8 cellular contexts compared by ENCODE assay signal in genomic region chr14:35809597-35809996, GRCh38. TPM values are rescaled to one million over a fixed set of nuclear protein-coding genes. Genes with fewer than 3 reads are reported as not detected.
DNase-seq lines count a peak whose midpoint lies in the region; ATAC-seq and TF ChIP-seq lines count a peak whose summit lies in the region.

No MANE protein-coding gene starts in this region.

- H3K27me3 ChIP-seq in CD4-positive, alpha-beta T cell (ENCODE audit: control insufficient read depth, insufficient read depth, low read length) = no peaks in the 10 kb centered on the region
- H3K27me3 ChIP-seq in OCI-LY3 (ENCODE audit: low read depth, low read length) = no peaks in the 10 kb centered on the region
- H3K27me3 ChIP-seq in duodenal mucosa (ENCODE audit: control insufficient read depth in 1 of 2, insufficient read depth in 2 of 2, low read length in 2 of 2) = no peaks in the 10 kb centered on the region
- H3K27me3 ChIP-seq in ovary = no peaks in the 10 kb centered on the region

- H3K36me3 ChIP-seq in OCI-LY3 (replicated peaks; ENCODE audit: low read depth, low read length) = no peaks in the 10 kb centered on the region
- no peaks in the 10 kb centered on the region for H3K36me3 ChIP-seq in duodenal mucosa (ENCODE audit: control insufficient read depth in 1 of 2, insufficient read depth in 2 of 2, low read length in 2 of 2)
- no peaks in the 10 kb centered on the region for H3K36me3 ChIP-seq in ovary

- CTCF ChIA-PET in CD4-positive, alpha-beta T cell (lab: Charles Lee) = interaction anchor here (1.1 to 1.3 kb wide), 3 partner anchors 12 to 200 kb away, joined by 3 to 7 read pairs (median 6); partner anchors contain the start of gene BRMS1L
- CTCF ChIA-PET in GM10248 (lab: Yijun Ruan, JAX) = interaction anchor here (1.1 to 2.4 kb wide), 4 partner anchors 8 to 370 kb away, joined by 3 to 10 read pairs (median 8); partner anchors contain the start of gene BRMS1L

- H3K9me3 ChIP-seq in CD4-positive, alpha-beta T cell (ENCODE audit: control insufficient read depth, low read length) = no peaks in the 10 kb centered on the region
- H3K9me3 ChIP-seq in OCI-LY3 (ENCODE audit: insufficient read depth, low read length) (no peaks in the 10 kb centered on the region), duodenal mucosa (ENCODE audit: control insufficient read depth in 1 of 2, low read length in 2 of 2) (no peaks in the 10 kb centered on the region), ovary (no peaks in the 10 kb centered on the region)

- H3K4me1 Mint-ChIP-seq in CD4-positive, alpha-beta T cell (ENCODE audit: low read depth) = peaks cover 42% of the 10 kb centered on the region

- H3K4me1 ChIP-seq in OCI-LY3 (ENCODE audit: low read length) (peaks cover 9% of the 10 kb centered on the region), duodenal mucosa (ENCODE audit: control insufficient read depth in 1 of 2, insufficient read depth in 2 of 2, low read length in 2 of 2) (peaks cover 13 to 18% of the 10 kb centered on the region in 2 donors), ovary (ENCODE audit: insufficient read depth) (no peaks in the 10 kb centered on the region)

- intact Hi-C loops in CD4-positive, alpha-beta T cell (cut with DNase I, micrococcal nuclease) = loop anchor here (1.0 to 10.0 kb wide), 6 partner anchors 17 to 1275 kb away; partner anchors contain the start of genes BRMS1L (in 1 of the 2), EAPP (in 1 of the 2), NFKBIA (in 1 of the 2) and PPP2R3C (in 1 of the 2)
- intact Hi-C loops in ovary (cut with DNase I) = no loop called here

- no peak for ATAC-seq in CD4-positive, alpha-beta T cell (ENCODE audit: poor library complexity)
- ATAC-seq in HG03025 (IDR thresholded peaks at IDR 0.05; ENCODE audit: low FRiP score, unreplicated experiment) = no peak

- peaks cover 33% of the 10 kb centered on the region for H3K79me2 ChIP-seq in OCI-LY3 (ENCODE audit: low read length)

- peak overlapping the region; percentile 12 for H2AFZ ChIP-seq in OCI-LY3 (ENCODE audit: low read depth, low read length)

- no peak for DNase-seq in CD4-positive, alpha-beta T cell
- DNase-seq in ovary = no peak
- DNase-seq in GM10248 (ENCODE audit: extremely low spot score) = no peak
- DNase-seq in NCI-H774 (lab: John Stamatoyannopoulos, UW) = no peak
- DNase-seq in DMS153 treated with DMSO at 0.1 percent for 48 hours (lab: John Stamatoyannopoulos, UW; ENCODE audit: unreplicated experiment) = no peak

- H3K27ac Mint-ChIP-seq in CD4-positive, alpha-beta T cell = peak overlapping the region; percentile 88

- H3K9ac ChIP-seq in OCI-LY3 (ENCODE audit: low read length) = no peak overlapping the region
- H3K9ac ChIP-seq in duodenal mucosa (ENCODE audit: low read depth in 1 of 2, low read length in 2 of 2) = peak overlapping the region in 1 of 2 donors; percentile 81

- POLR2A ChIA-PET in CD4-positive, alpha-beta T cell (lab: Charles Lee) = interaction anchor here (1.0 to 4.0 kb wide), 3 partner anchors 8 to 511 kb away, joined by 4 to 42 read pairs (median 4); partner anchors contain the start of genes BRMS1L and MBIP
- POLR2A ChIA-PET in GM10248 (lab: Yijun Ruan, JAX) = interaction anchor here (1.0 to 1.1 kb wide), 2 partner anchors 9 to 16 kb away, joined by 3 to 4 read pairs; partner anchors contain the start of gene BRMS1L

- H3K9me3 Mint-ChIP-seq in CD4-positive, alpha-beta T cell = no peaks in the 10 kb centered on the region

- H3K4me2 ChIP-seq in OCI-LY3 (ENCODE audit: low read length) = peak overlapping the region; percentile 83

- H3K4me3 Mint-ChIP-seq in CD4-positive, alpha-beta T cell = peak overlapping the region; percentile 99

- H3K4me3 ChIP-seq in OCI-LY3 (ENCODE audit: low read length) = peak overlapping the region; percentile 92
- H3K4me3 ChIP-seq in duodenal mucosa (ENCODE audit: low read depth in 1 of 2, low read length in 2 of 2) = peak overlapping the region; percentile 83 to 87
- peak overlapping the region; percentile 85 for H3K4me3 ChIP-seq in ovary

- peak overlapping the region; percentile 75 for H3K27ac ChIP-seq in CD4-positive, alpha-beta T cell (ENCODE audit: low read depth, low read length)
- no peak overlapping the region for H3K27ac ChIP-seq in OCI-LY3 (ENCODE audit: low read length)
- peak overlapping the region; percentile 48 for H3K27ac ChIP-seq in duodenal mucosa (ENCODE audit: low read depth, low read length)
- peak overlapping the region in 1 of 2 donors; percentile 87 for H3K27ac ChIP-seq in ovary

- 15 to 27% (median 21%) methylated on average over 2 of the region's 2 CpGs for WGBS in ovary, 3 donors

- no peak for TF ChIP-seq CTCF in CD4-positive, alpha-beta T cell (IDR thresholded peaks at IDR 0.05)
- TF ChIP-seq CTCF in OCI-LY3 (IDR thresholded peaks at IDR 0.05; ENCODE audit: low read depth, low read length) (no peak), ovary (IDR thresholded peaks at IDR 0.05) (no peak), GM10248 (IDR thresholded peaks at IDR 0.05; ENCODE audit: control extremely low read depth, extremely low read depth, low read depth, missing control alignments) (no peak)

- H3K27me3 Mint-ChIP-seq in CD4-positive, alpha-beta T cell = no peaks in the 10 kb centered on the region

- no peak for TF ChIP-seq POLR2A in ovary (IDR thresholded peaks at IDR 0.05)

- no peaks in the 10 kb centered on the region for H4K20me1 ChIP-seq in OCI-LY3 (ENCODE audit: insufficient read depth, low read length)

- H3K36me3 Mint-ChIP-seq in CD4-positive, alpha-beta T cell (ENCODE audit: low read depth) = peaks cover 11% of the 10 kb centered on the region

- no peak for TF ChIP-seq EP300 in ovary (IDR thresholded peaks at IDR 0.05)

RNA-seq across cellular contexts. Expression of gene RALGAPA1, which starts 0.5 kb away (rescaled TPM):
- 10 to 100 TPM; 72.0 to 75.5 TPM for total RNA-seq in CD4-positive, alpha-beta T cell
- total RNA-seq in ovary = 10 to 100 TPM; 66.4 to 99.5 (median 80.1) TPM
- 10 to 100 TPM; 18.0 to 33.4 TPM for polyA plus RNA-seq in ovary

RNA-seq across cellular contexts. Expression of gene BRMS1L, which starts 16.5 kb away (rescaled TPM):
- 1 to 10 TPM; 6.1 to 9.2 TPM for total RNA-seq in CD4-positive, alpha-beta T cell
- 10 to 100 TPM in 3 of 7 donors, 1 to 10 TPM in 4; 4.0 to 10.6 (median 9.8) TPM for total RNA-seq in ovary
- polyA plus RNA-seq in ovary = 10 to 100 TPM in 1 of 2 donors, 1 to 10 TPM in 1; 7.2 to 13.3 TPM

Comparison
In these comparisons a context has a peak if more than half of its experiments do, and no peak if none do; other contexts are left out.
1. intact Hi-C loops: an anchor here in CD4-positive, alpha-beta T cell (1.0 to 10.0 kb wide); none called in ovary.